Comparison of ENCODE assay signal across 31 cellular contexts in the genomic region with DNA sequence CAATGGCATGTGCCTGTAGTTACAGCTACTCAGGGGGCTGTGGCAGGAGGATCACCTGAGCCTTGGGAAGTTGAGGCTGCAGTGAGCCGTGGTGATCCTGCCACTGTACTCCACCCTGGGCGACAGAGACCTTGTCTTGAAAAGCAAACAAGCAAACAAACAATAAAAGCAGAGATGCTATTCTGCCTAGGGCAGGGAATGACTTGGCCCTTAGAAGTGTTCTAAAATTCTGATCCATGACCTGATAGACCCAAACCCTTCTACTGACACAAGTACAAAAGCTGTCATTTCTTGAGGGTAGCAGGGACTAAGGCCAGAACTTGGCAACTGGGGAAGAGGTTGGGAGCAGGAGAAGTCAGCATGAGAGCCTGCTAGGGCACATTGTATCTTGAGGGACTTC. TPM values are rescaled to one million over a fixed set of nuclear protein-coding genes. Genes with fewer than 3 reads are reported as not detected.
"Had no signal": no experiment of that assay in that cellular context is flagged by ENCODE, and none has a peak within 500 bp of the region (broad histone marks: within the 10 kb centered on the region; RNA-seq: fewer than 3 reads in every experiment).

No MANE protein-coding gene starts in this region.

- H3K27me3 Mint-ChIP-seq: memory B cell had no signal

- H3K9ac ChIP-seq: neural progenitor cell, parathyroid adenoma had no signal

- H3K27ac ChIP-seq: cardiac muscle cell, coronary artery, neural progenitor cell, parathyroid adenoma, suprapubic skin, thyroid gland had no signal

- H3K9me3 Mint-ChIP-seq: natural killer cell, neural progenitor cell had no signal

- H3K4me3 Mint-ChIP-seq: memory B cell, mesothelial cell of epicardium, natural killer cell, neural progenitor cell had no signal

- H3K4me2 ChIP-seq: neural progenitor cell had no signal

- H2AFZ ChIP-seq: neural progenitor cell, parathyroid adenoma had no signal

- FAIRE-seq: frontal cortex had no signal

- H3K27me3 ChIP-seq: cardiac muscle cell, dorsolateral prefrontal cortex, heart left ventricle, neural progenitor cell, suprapubic skin, thyroid gland had no signal

- H3K79me2 ChIP-seq: parathyroid adenoma had no signal

- DNase-seq: dorsolateral prefrontal cortex; effector CD8-positive, alpha-beta T cell; heart left ventricle; hippocampal formation; left colon; natural killer cell; occipital lobe; stimulated activated CD4-positive, alpha-beta T cell treated with anti-CD3 and anti-CD28 coated beads, Interleukin-2, amount 100 ng/mL, for 24 hours; stimulated activated CD4-positive, alpha-beta T cell treated with anti-CD3 and anti-CD28 coated beads, Interleukin-4, amount 100 ng/mL, for 4 hours; stimulated activated naive CD8-positive, alpha-beta T cell treated with anti-CD3 and anti-CD28 coated beads, Interleukin-15, Interleukin-2, amounts not matched to agents 100 U/mL and 50 U/mL, for 24 hours; thyroid gland had no signal

- H3K27ac Mint-ChIP-seq: memory B cell, mesothelial cell of epicardium, natural killer cell, neural progenitor cell had no signal

- ATAC-seq: esophagus mucosa; heart left ventricle; left colon; natural killer cell; sciatic nerve; stimulated activated naive CD8-positive, alpha-beta T cell treated with anti-CD3 and anti-CD28 coated beads, Interleukin-15, Interleukin-2, amounts not matched to agents 100 U/mL and 50 U/mL, for 24 hours had no signal

- H3K36me3 ChIP-seq: cardiac muscle cell, heart left ventricle, neural progenitor cell, suprapubic skin, thyroid gland had no signal

- H3K36me3 Mint-ChIP-seq: memory B cell, mesothelial cell of epicardium, natural killer cell, neural progenitor cell had no signal

- H3K4me1 ChIP-seq: neural progenitor cell, parathyroid adenoma had no signal

- H3K9me3 ChIP-seq: heart left ventricle, suprapubic skin, thyroid gland had no signal

- H3K4me3 ChIP-seq: cardiac muscle cell, coronary artery, dorsolateral prefrontal cortex, heart left ventricle, neural progenitor cell, suprapubic skin, thyroid gland had no signal

RNA-seq across cellular contexts. Expression of gene NCF2, which starts 15.6 kb away (rescaled TPM):
- total RNA-seq: mesothelial cell of epicardium, myocyte had no signal

RNA-seq across cellular contexts. Expression of gene APOBEC4, which starts 47.2 kb away (rescaled TPM):
- total RNA-seq: cardiac muscle cell, cerebellum, dorsolateral prefrontal cortex, esophagus mucosa, fibroblast of lung, frontal cortex, glomerular endothelial cell, heart left ventricle, kidney epithelial cell, lower leg skin, mesothelial cell of epicardium, mucosa of gallbladder, myocyte, natural killer cell, occipital lobe, pulmonary artery endothelial cell, sciatic nerve, skeletal muscle tissue, suprapubic skin, thyroid gland, ureter had no signal
- polyA plus RNA-seq: cardiac muscle cell, fibroblast of lung had no signal
